In the genomic region with DNA sequence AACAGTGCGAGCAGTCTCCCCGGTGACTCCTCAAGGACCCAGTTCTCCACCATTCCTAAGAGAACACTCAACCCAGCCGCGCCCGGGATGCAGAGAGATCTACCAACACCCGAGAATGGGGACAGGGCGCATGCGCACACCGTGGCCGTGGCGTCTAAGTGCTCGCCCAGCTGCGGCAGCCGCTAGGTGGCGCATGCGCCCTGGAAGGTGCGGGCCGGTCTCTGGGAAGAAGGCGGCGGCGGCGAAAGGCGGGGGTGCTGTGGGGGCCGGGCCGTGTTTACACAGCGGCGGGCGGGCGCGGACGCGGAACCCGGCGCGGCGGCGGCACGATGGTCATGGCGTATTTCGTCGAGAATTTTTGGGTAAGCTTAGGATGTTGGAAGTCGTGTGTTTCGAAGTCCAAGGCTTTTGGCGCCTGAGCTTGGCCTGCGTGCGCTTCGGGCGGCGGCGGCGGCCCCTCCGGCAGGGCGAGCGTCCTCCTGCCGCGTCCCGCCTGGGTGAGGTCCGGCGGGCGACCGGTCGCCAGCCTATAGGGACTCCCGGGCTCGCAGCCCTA, we compare ENCODE assay signal across 1 cellular context.
TF ChIP-seq lines count a peak whose summit lies in the region.

A gene with protein sequence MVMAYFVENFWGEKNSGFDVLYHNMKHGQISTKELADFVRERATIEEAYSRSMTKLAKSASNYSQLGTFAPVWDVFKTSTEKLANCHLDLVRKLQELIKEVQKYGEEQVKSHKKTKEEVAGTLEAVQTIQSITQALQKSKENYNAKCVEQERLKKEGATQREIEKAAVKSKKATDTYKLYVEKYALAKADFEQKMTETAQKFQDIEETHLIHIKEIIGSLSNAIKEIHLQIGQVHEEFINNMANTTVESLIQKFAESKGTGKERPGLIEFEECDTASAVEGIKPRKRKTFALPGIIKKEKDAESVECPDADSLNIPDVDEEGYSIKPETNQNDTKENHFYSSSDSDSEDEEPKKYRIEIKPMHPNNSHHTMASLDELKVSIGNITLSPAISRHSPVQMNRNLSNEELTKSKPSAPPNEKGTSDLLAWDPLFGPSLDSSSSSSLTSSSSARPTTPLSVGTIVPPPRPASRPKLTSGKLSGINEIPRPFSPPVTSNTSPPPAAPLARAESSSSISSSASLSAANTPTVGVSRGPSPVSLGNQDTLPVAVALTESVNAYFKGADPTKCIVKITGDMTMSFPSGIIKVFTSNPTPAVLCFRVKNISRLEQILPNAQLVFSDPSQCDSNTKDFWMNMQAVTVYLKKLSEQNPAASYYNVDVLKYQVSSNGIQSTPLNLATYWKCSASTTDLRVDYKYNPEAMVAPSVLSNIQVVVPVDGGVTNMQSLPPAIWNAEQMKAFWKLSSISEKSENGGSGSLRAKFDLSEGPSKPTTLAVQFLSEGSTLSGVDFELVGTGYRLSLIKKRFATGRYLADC (plus strand): TSS at position 274 of the 556 bp plus-strand sequence. CDS start 56 bp downstream, at position 330.

TF ChIP-seq in SK-N-SH, 30 proteins besides CTCF, POLR2A, EP300 and RAD21 (continued from another document):
- TF ChIP-seq, protein P1, sequence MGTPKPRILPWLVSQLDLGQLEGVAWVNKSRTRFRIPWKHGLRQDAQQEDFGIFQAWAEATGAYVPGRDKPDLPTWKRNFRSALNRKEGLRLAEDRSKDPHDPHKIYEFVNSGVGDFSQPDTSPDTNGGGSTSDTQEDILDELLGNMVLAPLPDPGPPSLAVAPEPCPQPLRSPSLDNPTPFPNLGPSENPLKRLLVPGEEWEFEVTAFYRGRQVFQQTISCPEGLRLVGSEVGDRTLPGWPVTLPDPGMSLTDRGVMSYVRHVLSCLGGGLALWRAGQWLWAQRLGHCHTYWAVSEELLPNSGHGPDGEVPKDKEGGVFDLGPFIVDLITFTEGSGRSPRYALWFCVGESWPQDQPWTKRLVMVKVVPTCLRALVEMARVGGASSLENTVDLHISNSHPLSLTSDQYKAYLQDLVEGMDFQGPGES (IDR thresholded peaks at IDR 0.05; ENCODE audit: low read depth, low read length) = no peak
- TF ChIP-seq TCF12 (IDR thresholded peaks at IDR 0.05) = no peak
- TF ChIP-seq SMC3 (IDR thresholded peaks at IDR 0.05; ENCODE audit: low read depth, low read length) = peak; percentile 38
- 0 out of 2 replicates have a peak, but pooled peaks have one; percentile 56 for TF ChIP-seq YY1 (IDR thresholded peaks at IDR 0.05; ENCODE audit: low read depth)
TF ChIP-seq in SK-N-SH: peak in this region for 9.
